ENCODE assay signal across 13 cellular contexts in the genomic region with DNA sequence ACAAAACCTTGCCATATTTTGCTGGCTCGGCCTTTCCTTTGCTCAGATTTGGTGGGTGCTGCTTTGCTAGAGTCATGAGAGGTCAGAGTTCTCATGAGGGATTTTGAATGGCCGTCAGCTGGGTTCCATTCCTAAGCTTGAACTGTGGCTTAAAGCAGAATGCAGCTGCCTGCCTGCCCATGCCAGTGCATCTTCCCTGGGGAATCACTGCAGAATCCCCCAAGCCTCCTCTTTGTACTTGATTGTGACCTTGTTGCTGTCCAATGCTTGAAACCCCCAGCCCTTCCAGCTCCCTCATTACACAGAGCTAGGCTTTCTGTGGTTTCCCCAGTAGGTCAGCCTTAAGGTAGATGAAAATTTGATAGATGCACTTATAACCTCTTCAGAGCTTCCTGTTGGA.
"Had no signal": no experiment of that assay in that cellular context is flagged by ENCODE, and none has a peak within 500 bp of the region (broad histone marks: within the 10 kb centered on the region; RNA-seq: fewer than 3 reads in every experiment).

No MANE protein-coding gene starts in this region.

- H3K4me3 ChIP-seq: tibial nerve had no signal

- H3K9me3 ChIP-seq: tibial nerve had no signal

- DNase-seq: activated CD4-positive, alpha-beta memory T cell treated with anti-CD3 and anti-CD28 coated beads, Interleukin-2, amount 10 ng/mL, durations not matched to agents 7 days and 5 days; activated CD4-positive, alpha-beta T cell treated with anti-CD3 and anti-CD28 coated beads for 1 hour; activated CD8-positive, alpha-beta memory T cell treated with anti-CD3 and anti-CD28 coated beads, Interleukin-2, amount 50 U/mL, for 48 hours; activated naive CD8-positive, alpha-beta T cell treated with anti-CD3 and anti-CD28 coated beads, Interleukin-2, amount 10 ng/mL, durations not matched to agents 7 days and 5 days; anterior cingulate cortex; endodermal cell; erythroblast; left cardiac atrium; natural killer cell; nucleus accumbens; right cardiac atrium had no signal

- H3K27me3 ChIP-seq: tibial nerve had no signal

- ATAC-seq: natural killer cell; right cardiac atrium; stimulated activated effector memory CD8-positive, alpha-beta T cell treated with anti-CD3 and anti-CD28 coated beads, Interleukin-12 subunit alpha, Interleukin-12 subunit beta, amount 100 ng/mL, for 72 hours had no signal
